In the genomic region with DNA sequence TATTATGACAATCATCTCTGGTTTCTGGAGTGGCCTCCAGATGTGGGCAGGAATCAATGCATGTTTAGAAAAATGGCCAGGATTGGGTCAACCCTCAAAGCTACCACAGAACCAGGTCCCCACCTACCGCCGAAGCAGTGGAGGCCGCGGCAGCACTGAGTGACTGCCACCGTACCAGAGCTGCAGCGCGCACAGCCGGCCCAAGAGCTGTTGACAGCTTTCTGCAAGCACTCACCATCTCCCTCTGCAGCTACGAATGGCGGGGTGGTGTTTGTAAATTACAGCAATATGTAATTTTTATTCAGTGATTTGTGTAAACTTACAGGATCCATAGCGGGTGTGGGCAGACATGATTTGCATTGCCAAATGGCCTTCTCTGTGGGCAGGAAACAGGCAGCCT, we compare ENCODE assay signal across 27 cellular contexts.
"Had no signal": no experiment of that assay in that cellular context is flagged by ENCODE, and none has a peak within 500 bp of the region (broad histone marks: within the 10 kb centered on the region; RNA-seq: fewer than 3 reads in every experiment).

No MANE protein-coding gene starts in this region.

- H3K4me3 ChIP-seq: colonic mucosa, esophagus squamous epithelium, gastroesophageal sphincter had no signal

- H3K9me3 ChIP-seq: colonic mucosa had no signal

- H3K27ac ChIP-seq: brain microvascular endothelial cell, colonic mucosa, epithelial cell of prostate, esophagus squamous epithelium, gastroesophageal sphincter, WERI-Rb-1 had no signal

- DNase-seq: activated B cell treated with CpG ODN at 0.5 μM for 24 hours; activated CD4-positive, alpha-beta T cell treated with anti-CD3 and anti-CD28 coated beads for 48 hours; activated CD4-positive, alpha-beta T cell treated with anti-CD3 and anti-CD28 coated beads, Interleukin-2, amount 50 U/mL, for 1 hour; activated CD4-positive, alpha-beta T cell treated with anti-CD3 and anti-CD28 coated beads, Interleukin-2, amount 50 U/mL, for 48 hours; activated CD8-positive, alpha-beta memory T cell treated with anti-CD3 and anti-CD28 coated beads for 24 hours; activated CD8-positive, alpha-beta T cell treated with anti-CD3 and anti-CD28 coated beads for 36 hours; activated effector memory CD4-positive, alpha-beta T cell treated with Interleukin-2 at 50 U/mL for 16 hours; activated gamma-delta T cell treated with Interleukin-2 at 50 U/mL for 16 hours; activated naive CD4-positive, alpha-beta T cell treated with anti-CD3 and anti-CD28 coated beads, Interleukin-2, amount 50 U/mL, for 16 hours; activated naive CD4-positive, alpha-beta T cell treated with Interleukin-2 at 50 U/mL for 16 hours; activated T-cell treated with anti-CD3 and anti-CD28 coated beads, Interleukin-2, amount 50 U/mL, for 4 hours; amniotic stem cell; brain microvascular endothelial cell; colonic mucosa; effector CD8-positive, alpha-beta T cell; esophagus squamous epithelium; foreskin melanocyte; T-helper 1 cell; T-helper 17 cell; T1000; WERI-Rb-1 had no signal

- ATAC-seq: activated CD4-positive, CD25-positive, alpha-beta regulatory T cell treated with anti-CD3 and anti-CD28 coated beads, Interleukin-2, amount 50 U/mL, for 24 hours; activated CD8-positive, alpha-beta T cell treated with anti-CD3 and anti-CD28 coated beads for 36 hours; activated T-cell treated with anti-CD3 and anti-CD28 coated beads, Interleukin-2, amount 50 U/mL, for 4 hours; activated T-helper 17 cell treated with anti-CD3 and anti-CD28 coated beads, Interleukin-2, amount 50 U/mL, for 72 hours; gastroesophageal sphincter; T-helper 17 cell had no signal

- H3K4me3 Mint-ChIP-seq: activated B cell treated with CpG ODN at 0.5 μM for 24 hours; activated CD8-positive, alpha-beta T cell treated with anti-CD3 and anti-CD28 coated beads for 36 hours; activated naive CD8-positive, alpha-beta T cell; activated T-cell treated with anti-CD3 and anti-CD28 coated beads, Interleukin-2, amount 50 U/mL, for 4 hours; activated T-helper 17 cell treated with anti-CD3 and anti-CD28 coated beads, Interleukin-2, amount 50 U/mL, for 72 hours; T-helper 17 cell; T-helper 2 cell treated with Interferon-gamma antibody and Interleukin-4, amounts not matched to agents 5 μg/mL and 100 μg/mL, for 36 hours had no signal

- H3K4me1 ChIP-seq: colonic mucosa, esophagus squamous epithelium, gastroesophageal sphincter had no signal

- H3K9me3 Mint-ChIP-seq: activated CD8-positive, alpha-beta T cell treated with anti-CD3 and anti-CD28 coated beads for 36 hours had no signal

- H3K36me3 ChIP-seq: brain microvascular endothelial cell, colonic mucosa, esophagus squamous epithelium, gastroesophageal sphincter, WERI-Rb-1 had no signal

- H3K4me1 Mint-ChIP-seq: activated T-helper 17 cell treated with anti-CD3 and anti-CD28 coated beads, Interleukin-2, amount 50 U/mL, for 72 hours; T-helper 17 cell had no signal

- H3K27ac Mint-ChIP-seq: activated B cell treated with CpG ODN at 0.5 μM for 24 hours; activated CD8-positive, alpha-beta T cell treated with anti-CD3 and anti-CD28 coated beads for 36 hours; activated naive CD8-positive, alpha-beta T cell; activated T-helper 17 cell treated with anti-CD3 and anti-CD28 coated beads, Interleukin-2, amount 50 U/mL, for 72 hours; T-helper 17 cell; T-helper 2 cell treated with Interferon-gamma antibody and Interleukin-4, amounts not matched to agents 5 μg/mL and 100 μg/mL, for 36 hours had no signal
